14 cellular contexts compared by ENCODE assay signal in the genomic region with DNA sequence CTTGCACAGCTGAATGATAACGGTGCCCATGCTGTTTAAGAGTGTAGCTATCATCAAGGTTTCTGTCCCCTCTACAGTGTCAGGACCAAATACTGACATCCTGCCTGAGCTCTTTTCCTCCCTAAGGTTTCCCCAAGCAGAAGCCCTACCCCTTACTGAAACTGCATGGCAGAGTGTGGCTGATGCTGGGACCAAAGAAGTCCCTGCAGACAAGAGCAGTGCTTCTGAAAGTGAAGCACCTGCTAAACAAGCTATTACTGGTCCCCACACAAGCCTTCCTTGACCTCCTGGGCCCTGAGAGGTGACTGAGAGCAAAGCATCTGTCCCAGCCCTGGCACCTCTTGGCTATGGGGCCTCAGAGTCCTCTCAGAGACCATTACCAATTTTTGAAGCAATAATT. TPM values are rescaled to one million over a fixed set of nuclear protein-coding genes. Genes with fewer than 3 reads are reported as not detected.
DNase-seq lines count a peak whose midpoint lies in the region; ATAC-seq and TF ChIP-seq lines count a peak whose summit lies in the region.
"Had no signal": no experiment of that assay in that cellular context is flagged by ENCODE, and none has a peak within 500 bp of the region (broad histone marks: within the 10 kb centered on the region; RNA-seq: fewer than 3 reads in every experiment).

No MANE protein-coding gene starts in this region.

- peak overlapping the region in 2 of 5 experiments; percentile 26 to 39 for H3K4me3 Mint-ChIP-seq in brain
- H3K4me3 Mint-ChIP-seq in activated CD4-positive, alpha-beta T cell treated with anti-CD3 and anti-CD28 coated beads for 36 hours: no peak overlapping the region
- H3K4me3 Mint-ChIP-seq in endodermal cell: no peak overlapping the region
- H3K4me3 Mint-ChIP-seq: CD14-positive monocyte had no signal

- H3K4me1 Mint-ChIP-seq in brain: peaks cover 31% of the 10 kb centered on the region
- H3K4me1 Mint-ChIP-seq in activated CD4-positive, alpha-beta T cell treated with anti-CD3 and anti-CD28 coated beads for 36 hours: no peaks in the 10 kb centered on the region
- H3K4me1 Mint-ChIP-seq in endodermal cell: peaks cover 5% of the 10 kb centered on the region
- H3K4me1 Mint-ChIP-seq: CD14-positive monocyte had no signal

- H3K4me1 ChIP-seq in endodermal cell (ENCODE audit: control insufficient read depth, insufficient read depth, low read length): no peaks in the 10 kb centered on the region

- H3K36me3 Mint-ChIP-seq in brain: no peaks in the 10 kb centered on the region
- H3K36me3 Mint-ChIP-seq in activated CD4-positive, alpha-beta T cell treated with anti-CD3 and anti-CD28 coated beads for 36 hours (ENCODE audit: low read depth): no peaks in the 10 kb centered on the region
- peaks cover 12% of the 10 kb centered on the region for H3K36me3 Mint-ChIP-seq in endodermal cell (ENCODE audit: low read depth)
- H3K36me3 Mint-ChIP-seq: CD14-positive monocyte had no signal

- no peak for DNase-seq in activated CD4-positive, alpha-beta T cell treated with anti-CD3 and anti-CD28 coated beads for 36 hours
- DNase-seq in NCI-H1105 (lab: John Stamatoyannopoulos, UW) (no peak), endodermal cell (no peak), NCI-H187 (lab: John Stamatoyannopoulos, UW) (no peak)
- DNase-seq: activated effector memory CD4-positive, alpha-beta T cell treated with anti-CD3 and anti-CD28 coated beads, Interleukin-2, amount 50 U/mL, for 16 hours; left cardiac atrium; MG63; ovary had no signal

- no peak overlapping the region for H3K27ac ChIP-seq in endodermal cell (ENCODE audit: low read depth, low read length)
- H3K27ac ChIP-seq: ovary had no signal

- peak; percentile 57 for ATAC-seq in GM18861 (IDR thresholded peaks at IDR 0.05; ENCODE audit: unreplicated experiment)
- ATAC-seq in GM21529 (IDR thresholded peaks at IDR 0.05; ENCODE audit: unreplicated experiment): peak; percentile 55
- ATAC-seq in HG03064 (IDR thresholded peaks at IDR 0.05; ENCODE audit: low read depth, unreplicated experiment): peak; percentile 60
- ATAC-seq in activated CD4-positive, alpha-beta T cell treated with anti-CD3 and anti-CD28 coated beads for 36 hours: no peak
- ATAC-seq: activated CD4-positive, CD25-positive, alpha-beta regulatory T cell treated with anti-CD3 and anti-CD28 coated beads, Interleukin-2, amount 50 U/mL, for 24 hours; left cardiac atrium had no signal

- H3K27ac Mint-ChIP-seq in brain (peak overlapping the region; percentile 84 to 95 (median 92)), endodermal cell (no peak overlapping the region)
- H3K27ac Mint-ChIP-seq in activated CD4-positive, alpha-beta T cell treated with anti-CD3 and anti-CD28 coated beads for 36 hours: no peak overlapping the region
- H3K27ac Mint-ChIP-seq: CD14-positive monocyte had no signal

- H3K4me3 ChIP-seq in endodermal cell (ENCODE audit: low read length): no peak overlapping the region
- H3K4me3 ChIP-seq: MG63, ovary had no signal

- H3K9me3 ChIP-seq in endodermal cell (ENCODE audit: control insufficient read depth, low read length): no peaks in the 10 kb centered on the region
- H3K9me3 ChIP-seq: MG63, ovary had no signal

- intact Hi-C loops in activated CD4-positive, alpha-beta T cell treated with anti-CD3 and anti-CD28 coated beads for 36 hours (cut with DNase I, micrococcal nuclease): no loop called here

- TF ChIP-seq CTCF in brain (conservative IDR thresholded peaks at IDR 0.05) (no peak), endodermal cell (conservative IDR thresholded peaks at IDR 0.05) (no peak)

- no peaks in the 10 kb centered on the region for H3K27me3 ChIP-seq in endodermal cell (ENCODE audit: control insufficient read depth, insufficient read depth, low read length, poor library complexity, severe bottlenecking)
- H3K27me3 ChIP-seq: MG63, ovary had no signal

- no peaks in the 10 kb centered on the region for H3K36me3 ChIP-seq in endodermal cell (ENCODE audit: control insufficient read depth, insufficient read depth, low read length)
- H3K36me3 ChIP-seq: MG63, ovary had no signal

- H3K9me3 Mint-ChIP-seq in brain (peaks cover 0 to 6% (median 2%) of the 10 kb centered on the region in 5 experiments), endodermal cell (no peaks in the 10 kb centered on the region)
- no peaks in the 10 kb centered on the region for H3K9me3 Mint-ChIP-seq in activated CD4-positive, alpha-beta T cell treated with anti-CD3 and anti-CD28 coated beads for 36 hours (ENCODE audit: low read depth)

- H3K27me3 Mint-ChIP-seq in brain: no peaks in the 10 kb centered on the region
- H3K27me3 Mint-ChIP-seq in activated CD4-positive, alpha-beta T cell treated with anti-CD3 and anti-CD28 coated beads for 36 hours: peaks cover 14% of the 10 kb centered on the region
- no peaks in the 10 kb centered on the region for H3K27me3 Mint-ChIP-seq in endodermal cell (ENCODE audit: insufficient read depth)

- POLR2A ChIA-PET in activated CD4-positive, alpha-beta T cell treated with anti-CD3 and anti-CD28 coated beads for 36 hours (lab: Charles Lee): no interaction called here

- WGBS in endodermal cell (ENCODE audit: insufficient coverage in 1 of 2, insufficient read length in 1 of 2), 2 experiments: 93 to 100% methylated on average over 1 of the region's 1 CpG

- no peak overlapping the region for H3K9ac ChIP-seq in endodermal cell (ENCODE audit: extremely low read depth, low read length, poor library complexity, severe bottlenecking)

- CTCF ChIA-PET in activated CD4-positive, alpha-beta T cell treated with anti-CD3 and anti-CD28 coated beads for 36 hours (lab: Charles Lee): no interaction called here

RNA-seq across cellular contexts. Expression of gene CFAP90, which starts 56.1 kb away (rescaled TPM):
- 8.7 TPM for polyA plus RNA-seq in brain (ENCODE audit: insufficient read depth, low read depth, low replicate concordance)
- total RNA-seq in activated CD4-positive, alpha-beta T cell treated with anti-CD3 and anti-CD28 coated beads for 36 hours: not detected
- total RNA-seq in endodermal cell: under 1 TPM; 0.80 to 0.88 TPM
- 1.9 TPM for polyA plus RNA-seq in endodermal cell (2013, experiment 1 of 2)
- 1.3 TPM for polyA plus RNA-seq in endodermal cell (2013, experiment 2 of 2)
- polyA plus RNA-seq: CD14-positive monocyte had no signal

Comparison
In these comparisons a context has a peak if more than half of its experiments do, and no peak if none do; other contexts are left out.
1. H3K27ac Mint-ChIP-seq: peak in brain (5 of 5); none in activated CD4-positive, alpha-beta T cell treated with anti-CD3 and anti-CD28 coated beads for 36 hours (single experiment) and endodermal cell (single experiment).